In genomic region chr6:47512872-47513271, GRCh38 we compare ENCODE assay signal across 3 cellular contexts.
TF ChIP-seq lines count a peak whose summit lies in the region.

No MANE protein-coding gene starts in this region.

TF ChIP-seq in HEK293, 187 proteins besides CTCF, POLR2A, EP300 and RAD21 (continued from another document):
- TF ChIP-seq ZNF23 (tag by site-specific recombination; IDR thresholded peaks at IDR 0.05; ENCODE audit: borderline replicate concordance) (no peak), ZNF654 (tag by site-specific recombination; IDR thresholded peaks at IDR 0.05; ENCODE audit: low read depth) (0 out of 2 replicates have a peak, but pooled peaks have one; percentile 3), ZNF549 (tag by site-specific recombination; IDR thresholded peaks at IDR 0.05) (peak; percentile 21; the same call in 1 of the 2 replicates), ZNF629 (tag by site-specific recombination; IDR thresholded peaks at IDR 0.05) (no peak; the same call in 1 of the 2 replicates), ZNF362 (tag by site-specific recombination; IDR thresholded peaks at IDR 0.05) (peak; percentile 38; the same call in 1 of the 2 replicates), ZNF792 (tag by site-specific recombination; IDR thresholded peaks at IDR 0.05) (no peak), SETDB1 (IDR thresholded peaks at IDR 0.05; ENCODE audit: insufficient read length, low read length) (peak; percentile 92), ZNF580 (tag by site-specific recombination; IDR thresholded peaks at IDR 0.05) (0 out of 2 replicates have a peak, but pooled peaks have one; percentile 22)
TF ChIP-seq in HEK293: peak in this region for 6.

TF ChIP-seq in GM12878, 131 proteins besides CTCF, POLR2A, EP300 and RAD21 (continued from another document):
- 0 out of 2 replicates have a peak, but pooled peaks have one; percentile 26 for TF ChIP-seq RELB (IDR thresholded peaks at IDR 0.05; ENCODE audit: low read depth)
- TF ChIP-seq, protein P1, sequence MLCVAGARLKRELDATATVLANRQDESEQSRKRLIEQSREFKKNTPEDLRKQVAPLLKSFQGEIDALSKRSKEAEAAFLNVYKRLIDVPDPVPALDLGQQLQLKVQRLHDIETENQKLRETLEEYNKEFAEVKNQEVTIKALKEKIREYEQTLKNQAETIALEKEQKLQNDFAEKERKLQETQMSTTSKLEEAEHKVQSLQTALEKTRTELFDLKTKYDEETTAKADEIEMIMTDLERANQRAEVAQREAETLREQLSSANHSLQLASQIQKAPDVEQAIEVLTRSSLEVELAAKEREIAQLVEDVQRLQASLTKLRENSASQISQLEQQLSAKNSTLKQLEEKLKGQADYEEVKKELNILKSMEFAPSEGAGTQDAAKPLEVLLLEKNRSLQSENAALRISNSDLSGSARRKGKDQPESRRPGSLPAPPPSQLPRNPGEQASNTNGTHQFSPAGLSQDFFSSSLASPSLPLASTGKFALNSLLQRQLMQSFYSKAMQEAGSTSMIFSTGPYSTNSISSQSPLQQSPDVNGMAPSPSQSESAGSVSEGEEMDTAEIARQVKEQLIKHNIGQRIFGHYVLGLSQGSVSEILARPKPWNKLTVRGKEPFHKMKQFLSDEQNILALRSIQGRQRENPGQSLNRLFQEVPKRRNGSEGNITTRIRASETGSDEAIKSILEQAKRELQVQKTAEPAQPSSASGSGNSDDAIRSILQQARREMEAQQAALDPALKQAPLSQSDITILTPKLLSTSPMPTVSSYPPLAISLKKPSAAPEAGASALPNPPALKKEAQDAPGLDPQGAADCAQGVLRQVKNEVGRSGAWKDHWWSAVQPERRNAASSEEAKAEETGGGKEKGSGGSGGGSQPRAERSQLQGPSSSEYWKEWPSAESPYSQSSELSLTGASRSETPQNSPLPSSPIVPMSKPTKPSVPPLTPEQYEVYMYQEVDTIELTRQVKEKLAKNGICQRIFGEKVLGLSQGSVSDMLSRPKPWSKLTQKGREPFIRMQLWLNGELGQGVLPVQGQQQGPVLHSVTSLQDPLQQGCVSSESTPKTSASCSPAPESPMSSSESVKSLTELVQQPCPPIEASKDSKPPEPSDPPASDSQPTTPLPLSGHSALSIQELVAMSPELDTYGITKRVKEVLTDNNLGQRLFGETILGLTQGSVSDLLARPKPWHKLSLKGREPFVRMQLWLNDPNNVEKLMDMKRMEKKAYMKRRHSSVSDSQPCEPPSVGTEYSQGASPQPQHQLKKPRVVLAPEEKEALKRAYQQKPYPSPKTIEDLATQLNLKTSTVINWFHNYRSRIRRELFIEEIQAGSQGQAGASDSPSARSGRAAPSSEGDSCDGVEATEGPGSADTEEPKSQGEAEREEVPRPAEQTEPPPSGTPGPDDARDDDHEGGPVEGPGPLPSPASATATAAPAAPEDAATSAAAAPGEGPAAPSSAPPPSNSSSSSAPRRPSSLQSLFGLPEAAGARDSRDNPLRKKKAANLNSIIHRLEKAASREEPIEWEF (IDR thresholded peaks at IDR 0.05; ENCODE audit: insufficient replicate concordance, low read depth, low read length) = no peak

TF ChIP-seq in GM23338, 12 proteins besides CTCF, POLR2A, EP300 and RAD21:
- TF ChIP-seq, protein P2, sequence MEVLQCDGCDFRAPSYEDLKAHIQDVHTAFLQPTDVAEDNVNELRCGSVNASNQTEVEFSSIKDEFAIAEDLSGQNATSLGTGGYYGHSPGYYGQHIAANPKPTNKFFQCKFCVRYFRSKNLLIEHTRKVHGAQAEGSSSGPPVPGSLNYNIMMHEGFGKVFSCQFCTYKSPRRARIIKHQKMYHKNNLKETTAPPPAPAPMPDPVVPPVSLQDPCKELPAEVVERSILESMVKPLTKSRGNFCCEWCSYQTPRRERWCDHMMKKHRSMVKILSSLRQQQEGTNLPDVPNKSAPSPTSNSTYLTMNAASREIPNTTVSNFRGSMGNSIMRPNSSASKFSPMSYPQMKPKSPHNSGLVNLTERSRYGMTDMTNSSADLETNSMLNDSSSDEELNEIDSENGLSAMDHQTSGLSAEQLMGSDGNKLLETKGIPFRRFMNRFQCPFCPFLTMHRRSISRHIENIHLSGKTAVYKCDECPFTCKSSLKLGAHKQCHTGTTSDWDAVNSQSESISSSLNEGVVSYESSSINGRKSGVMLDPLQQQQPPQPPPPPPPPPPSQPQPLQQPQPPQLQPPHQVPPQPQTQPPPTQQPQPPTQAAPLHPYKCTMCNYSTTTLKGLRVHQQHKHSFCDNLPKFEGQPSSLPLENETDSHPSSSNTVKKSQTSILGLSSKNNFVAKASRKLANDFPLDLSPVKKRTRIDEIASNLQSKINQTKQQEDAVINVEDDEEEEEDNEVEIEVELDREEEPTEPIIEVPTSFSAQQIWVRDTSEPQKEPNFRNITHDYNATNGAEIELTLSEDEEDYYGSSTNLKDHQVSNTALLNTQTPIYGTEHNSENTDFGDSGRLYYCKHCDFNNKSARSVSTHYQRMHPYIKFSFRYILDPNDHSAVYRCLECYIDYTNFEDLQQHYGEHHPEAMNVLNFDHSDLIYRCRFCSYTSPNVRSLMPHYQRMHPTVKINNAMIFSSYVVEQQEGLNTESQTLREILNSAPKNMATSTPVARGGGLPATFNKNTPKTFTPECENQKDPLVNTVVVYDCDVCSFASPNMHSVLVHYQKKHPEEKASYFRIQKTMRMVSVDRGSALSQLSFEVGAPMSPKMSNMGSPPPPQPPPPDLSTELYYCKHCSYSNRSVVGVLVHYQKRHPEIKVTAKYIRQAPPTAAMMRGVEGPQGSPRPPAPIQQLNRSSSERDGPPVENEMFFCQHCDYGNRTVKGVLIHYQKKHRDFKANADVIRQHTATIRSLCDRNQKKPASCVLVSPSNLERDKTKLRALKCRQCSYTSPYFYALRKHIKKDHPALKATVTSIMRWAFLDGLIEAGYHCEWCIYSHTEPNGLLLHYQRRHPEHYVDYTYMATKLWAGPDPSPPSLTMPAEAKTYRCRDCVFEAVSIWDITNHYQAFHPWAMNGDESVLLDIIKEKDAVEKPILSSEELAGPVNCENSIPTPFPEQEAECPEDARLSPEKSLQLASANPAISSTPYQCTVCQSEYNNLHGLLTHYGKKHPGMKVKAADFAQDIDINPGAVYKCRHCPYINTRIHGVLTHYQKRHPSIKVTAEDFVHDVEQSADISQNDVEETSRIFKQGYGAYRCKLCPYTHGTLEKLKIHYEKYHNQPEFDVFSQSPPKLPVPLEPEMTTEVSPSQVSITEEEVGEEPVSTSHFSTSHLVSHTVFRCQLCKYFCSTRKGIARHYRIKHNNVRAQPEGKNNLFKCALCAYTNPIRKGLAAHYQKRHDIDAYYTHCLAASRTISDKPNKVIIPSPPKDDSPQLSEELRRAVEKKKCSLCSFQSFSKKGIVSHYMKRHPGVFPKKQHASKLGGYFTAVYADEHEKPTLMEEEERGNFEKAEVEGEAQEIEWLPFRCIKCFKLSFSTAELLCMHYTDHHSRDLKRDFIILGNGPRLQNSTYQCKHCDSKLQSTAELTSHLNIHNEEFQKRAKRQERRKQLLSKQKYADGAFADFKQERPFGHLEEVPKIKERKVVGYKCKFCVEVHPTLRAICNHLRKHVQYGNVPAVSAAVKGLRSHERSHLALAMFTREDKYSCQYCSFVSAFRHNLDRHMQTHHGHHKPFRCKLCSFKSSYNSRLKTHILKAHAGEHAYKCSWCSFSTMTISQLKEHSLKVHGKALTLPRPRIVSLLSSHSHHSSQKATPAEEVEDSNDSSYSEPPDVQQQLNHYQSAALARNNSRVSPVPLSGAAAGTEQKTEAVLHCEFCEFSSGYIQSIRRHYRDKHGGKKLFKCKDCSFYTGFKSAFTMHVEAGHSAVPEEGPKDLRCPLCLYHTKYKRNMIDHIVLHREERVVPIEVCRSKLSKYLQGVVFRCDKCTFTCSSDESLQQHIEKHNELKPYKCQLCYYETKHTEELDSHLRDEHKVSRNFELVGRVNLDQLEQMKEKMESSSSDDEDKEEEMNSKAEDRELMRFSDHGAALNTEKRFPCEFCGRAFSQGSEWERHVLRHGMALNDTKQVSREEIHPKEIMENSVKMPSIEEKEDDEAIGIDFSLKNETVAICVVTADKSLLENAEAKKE (CRISPR knock-in tag; IDR thresholded peaks at IDR 0.05) = no peak
- TF ChIP-seq ZNF331 (CRISPR knock-in tag; IDR thresholded peaks at IDR 0.05; ENCODE audit: low read depth) (no peak), JUNB (IDR thresholded peaks at IDR 0.05; ENCODE audit: unreplicated experiment) (no peak), STAT1 (IDR thresholded peaks at IDR 0.05; ENCODE audit: unreplicated experiment) (no peak), EZH2phosphoT487 (IDR thresholded peaks at IDR 0.05; ENCODE audit: unreplicated experiment) (no peak), ZNF114 (CRISPR knock-in tag; IDR thresholded peaks at IDR 0.05) (no peak), NANOG (IDR thresholded peaks at IDR 0.05; ENCODE audit: borderline replicate concordance) (no peak)
- TF ChIP-seq, protein P3, sequence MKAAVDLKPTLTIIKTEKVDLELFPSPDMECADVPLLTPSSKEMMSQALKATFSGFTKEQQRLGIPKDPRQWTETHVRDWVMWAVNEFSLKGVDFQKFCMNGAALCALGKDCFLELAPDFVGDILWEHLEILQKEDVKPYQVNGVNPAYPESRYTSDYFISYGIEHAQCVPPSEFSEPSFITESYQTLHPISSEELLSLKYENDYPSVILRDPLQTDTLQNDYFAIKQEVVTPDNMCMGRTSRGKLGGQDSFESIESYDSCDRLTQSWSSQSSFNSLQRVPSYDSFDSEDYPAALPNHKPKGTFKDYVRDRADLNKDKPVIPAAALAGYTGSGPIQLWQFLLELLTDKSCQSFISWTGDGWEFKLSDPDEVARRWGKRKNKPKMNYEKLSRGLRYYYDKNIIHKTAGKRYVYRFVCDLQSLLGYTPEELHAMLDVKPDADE (IDR thresholded peaks at IDR 0.05) = no peak
